24 cellular contexts compared by ENCODE assay signal in genomic region chr1:84540759-84541158, GRCh38. TPM values are rescaled to one million over a fixed set of nuclear protein-coding genes. Genes with fewer than 3 reads are reported as not detected.
A peak's percentile ranks its signal among the peaks of the same experiment; 100 is the strongest.
DNase-seq lines count a peak whose midpoint lies in the region; ATAC-seq, FAIRE-seq and TF ChIP-seq lines count a peak whose summit lies in the region.
"Had no signal": no experiment of that assay in that cellular context is flagged by ENCODE, and none has a peak within 500 bp of the region (broad histone marks: within the 10 kb centered on the region; RNA-seq: fewer than 3 reads in every experiment).

No MANE protein-coding gene starts in this region.

- DNase-seq in GM12878 (ENCODE audit: low read depth, low spot score) = no peak
- peak; percentile 33 for DNase-seq in left kidney (ENCODE audit: low read depth, low spot score)
- no peak for DNase-seq in GM19239 (ENCODE audit: insufficient read length, low spot score)
- DNase-seq in SW480 (ENCODE audit: low spot score) = no peak
- no peak for DNase-seq in H4 (ENCODE audit: low spot score)
- DNase-seq: activated CD4-positive, alpha-beta T cell treated with anti-CD3 and anti-CD28 coated beads for 36 hours; activated effector memory CD4-positive, alpha-beta T cell treated with anti-CD3 and anti-CD28 coated beads, Interleukin-2, amount 50 U/mL, for 16 hours; activated T-cell treated with anti-CD3 and anti-CD28 coated beads for 4 hours; dorsolateral prefrontal cortex; head of caudate nucleus; KBM-7; NCI-H1417; NCI-H774; stimulated activated CD4-positive, alpha-beta T cell treated with anti-CD3 and anti-CD28 coated beads, Interleukin-15, amount 100 ng/mL, for 24 hours; stimulated activated naive B cell treated with anti-CD40 and anti-IgM and Interleukin-4, amounts not matched to agents 10 μg/mL and 1 μg/mL and 100 μg/mL, for 72 hours; T-helper 17 cell had no signal

- H3K4me3 ChIP-seq in GM12878 = no peak overlapping the region
- H3K4me3 ChIP-seq: dorsolateral prefrontal cortex had no signal

- H3K27ac ChIP-seq in KOPT-K1 (ENCODE audit: low read depth, low read length, poor library complexity, severe bottlenecking) (peak overlapping the region; percentile 33), GM12878 (ENCODE audit: control insufficient read depth, insufficient read depth) (no peak overlapping the region)
- H3K27ac ChIP-seq: dorsolateral prefrontal cortex, RWPE1 had no signal

- no peak for ATAC-seq in GM12878
- ATAC-seq in HG03521 (IDR thresholded peaks at IDR 0.05; ENCODE audit: unreplicated experiment) = no peak
- ATAC-seq: HCT116; stimulated activated naive B cell treated with anti-CD40 and anti-IgM and Interleukin-4, amounts not matched to agents 10 μg/mL and 1 μg/mL and 100 μg/mL, for 72 hours; T-helper 17 cell had no signal

- no peaks in the 10 kb centered on the region for H4K20me1 ChIP-seq in GM12878 (ENCODE audit: control insufficient read depth, insufficient read depth)

- no peak overlapping the region for H2AFZ ChIP-seq in GM12878 (ENCODE audit: control insufficient read depth, low read depth, low read length)

- CTCF ChIA-PET in GM12878 (lab: Yijun Ruan, JAX) = interaction anchor here (0.8 to 1.5 kb wide), 8 partner anchors 10 to 242 kb away, joined by 3 to 8 read pairs (median 3); no protein-coding TSS in a partner anchor

- in situ Hi-C loops in GM12878 (cut with MboI) = loop anchor here (5.0 kb wide), 1 partner anchor 98 kb away; no protein-coding TSS in a partner anchor

- BruUV-seq in GM12878 (replicated peaks; lab: Mats Ljungman, UMichigan) = TSS peak; percentile 32

- H3K4me1 ChIP-seq in GM12878 (ENCODE audit: control insufficient read depth, insufficient read depth, low read length) = no peaks in the 10 kb centered on the region

- no peak for TF ChIP-seq RAD21 in GM12878 (IDR thresholded peaks at IDR 0.05; ENCODE audit: insufficient read depth, low read depth, low read length)

- SMC1A ChIA-PET in GM12878 (lab: Charles Lee; ENCODE audit: uncharacterized antibody, unreplicated experiment) = interaction anchor here (0.9 to 1.6 kb wide), 5 partner anchors 10 to 106 kb away, joined by 3 to 6 read pairs (median 4); no protein-coding TSS in a partner anchor

- intact Hi-C loops in GM12878 (cut with micrococcal nuclease; ENCODE audit: unreplicated experiment) = loop anchor here (2.0 kb wide), 1 partner anchor 98 kb away; no protein-coding TSS in a partner anchor

- FAIRE-seq in GM12878 (lab: Jason Lieb, UNC) (no peak), GM19239 (lab: Jason Lieb, UNC) (no peak)
- FAIRE-seq: endothelial cell of umbilical vein, urothelium cell line had no signal

- no peaks in the 10 kb centered on the region for H3K79me2 ChIP-seq in GM12878 (ENCODE audit: control insufficient read depth, insufficient read depth, low read length)

- TF ChIP-seq POLR2A in GM12878 (IDR thresholded peaks at IDR 0.05; ENCODE audit: low read depth, low read length) = no peak

- TF ChIP-seq EP300 in GM12878 (IDR thresholded peaks at IDR 0.05; ENCODE audit: borderline replicate concordance in 1 of 2, control insufficient read depth in 1 of 2, low read depth in 2 of 2, low read length in 2 of 2) = no peak

- H3K9me3 ChIP-seq in KOPT-K1 (ENCODE audit: insufficient read depth, low read length, poor library complexity, severe bottlenecking) (no peaks in the 10 kb centered on the region), GM12878 (replicated peaks; ENCODE audit: control insufficient read depth, insufficient read depth, low read length) (no peaks in the 10 kb centered on the region)

- RAD21 ChIA-PET in GM12878 (lab: Charles Lee; ENCODE audit: unreplicated experiment) = no interaction called here

- H3K4me2 ChIP-seq in GM12878 (ENCODE audit: control insufficient read depth, insufficient read depth) = no peak overlapping the region

- POLR2A ChIA-PET in GM12878 (lab: Charles Lee) = interaction anchor here (1.0 kb wide), 1 partner anchor 35 kb away, joined by 3 read pairs; the partner anchor contains the start of gene SPATA1

- no peak overlapping the region for H3K9ac ChIP-seq in GM12878 (ENCODE audit: control insufficient read depth, insufficient read depth, low read length)

- H3K36me3 ChIP-seq in KOPT-K1 (ENCODE audit: insufficient read depth, low read length) (no peaks in the 10 kb centered on the region), GM12878 (ENCODE audit: control insufficient read depth in 2 of 2, insufficient read depth in 2 of 2, low read length in 1 of 2) (peaks cover 0 to 5% of the 10 kb centered on the region in 2 experiments; a peak in 2 of 4 replicates)

- WGBS in GM12878 (ENCODE audit: insufficient coverage, insufficient replicate concordance, low lambda C conversion rate, missing lambda C conversion rate) = 0% methylated on average over 1 of the region's 1 CpG

- H3K27me3 ChIP-seq in GM12878 (replicated peaks in 1 of 2; ENCODE audit: control insufficient read depth in 2 of 2, insufficient read depth in 2 of 2, low read length in 1 of 2) = no peaks in the 10 kb centered on the region
- H3K27me3 ChIP-seq: dorsolateral prefrontal cortex had no signal

- no peak for TF ChIP-seq CTCF in GM12878 (IDR thresholded peaks at IDR 0.05 in 2 of 3, conservative IDR thresholded peaks at IDR 0.05 in 1 of 3; ENCODE audit: control insufficient read depth in 2 of 3, extremely low read depth in 1 of 3, insufficient read depth in 1 of 3, low read depth in 3 of 3, low read length in 3 of 3)

TF ChIP-seq in GM12878, 131 proteins besides CTCF, POLR2A, EP300 and RAD21 (continues in another document):
- no peak for TF ChIP-seq ASH2L (IDR thresholded peaks at IDR 0.05; ENCODE audit: borderline replicate concordance, low read depth)
- TF ChIP-seq CHD2 (IDR thresholded peaks at IDR 0.05; ENCODE audit: borderline replicate concordance, low read depth, low read length) = no peak
- TF ChIP-seq SMAD5 (IDR thresholded peaks at IDR 0.05; ENCODE audit: low read depth) = no peak
- TF ChIP-seq JUNB (IDR thresholded peaks at IDR 0.05) = no peak
- TF ChIP-seq MEF2A (IDR thresholded peaks at IDR 0.05; ENCODE audit: insufficient read depth, low read depth, low read length) = no peak
- no peak for TF ChIP-seq SREBF2 (IDR thresholded peaks at IDR 0.05; ENCODE audit: low read length)

RNA-seq across cellular contexts. Expression of gene CTBS, which starts 33.5 kb away (rescaled TPM):
- 20.1 and 22.5 TPM in 2 replicates for total RNA-seq in GM12878 (2013; cell fraction: nucleolus; rRNA removed)
- 9.0 and 10.7 TPM in 2 replicates for total RNA-seq in GM12878 (2014; rRNA removed)
- total RNA-seq in GM12878 (2014; rRNA removed; fragmentation: Illumina TruSeq; extraction: Trizol) = 8.5 and 9.7 TPM in 2 replicates
- 12.9 and 14.7 TPM in 2 replicates for total RNA-seq in GM12878 (2021)
- polyA plus RNA-seq in GM12878 (2011; ENCODE audit: low read depth) = 5.1 TPM
- 17.6 and 23.7 TPM in 2 replicates for polyA plus RNA-seq in GM12878 (2011; rRNA removed)
- polyA plus RNA-seq in GM12878 (2011; cell fraction: cytosol; rRNA removed) = 6.2 and 7.5 TPM in 2 replicates
- polyA plus RNA-seq in GM12878 (2011; cell fraction: nucleus; rRNA removed) = 5.8 and 5.9 TPM in 2 replicates
- 9.2 and 13.6 TPM in 2 replicates for polyA plus RNA-seq in GM12878 (2012)
- 13.1 and 20.4 TPM in 2 replicates for polyA plus RNA-seq in GM12878 (2014; fragmentation: Illumina TruSeq; extraction: Trizol)
- 1 to 10 TPM; 4.3 to 9.7 TPM for polyA plus RNA-seq in GM12878 (2014; fragmentation: Nextera tagmentation; extraction: Ambion mirVana)
- polyA plus RNA-seq in GM12878 (2014; rRNA removed) = 8.5 and 11.7 TPM in 2 replicates
- 10 to 100 TPM; 20.2 to 21.2 TPM for polyA plus RNA-seq in GM12878 (2016; fragmentation: Nextera tagmentation; extraction: Ambion mirVana)
- polyA minus RNA-seq in GM12878 (2011; rRNA and poly(A)+ RNA removed) = 10.6 and 11.6 TPM in 2 replicates
- polyA minus RNA-seq in GM12878 (2011; cell fraction: cytosol; rRNA and poly(A)+ RNA removed) = 2.7 and 4.9 TPM in 2 replicates
- 10.6 and 18.2 TPM in 2 replicates for polyA minus RNA-seq in GM12878 (2011; cell fraction: nucleus; rRNA and poly(A)+ RNA removed)
- total RNA-seq in H4 (2014; rRNA removed; shearing (Covaris generic)) = 11.3 and 15.2 TPM in 2 replicates

RNA-seq across cellular contexts. Expression of gene GNG5, which starts 34.4 kb away (rescaled TPM):
- 2.3 and 4.5 TPM in 2 replicates for total RNA-seq in GM12878 (2013; cell fraction: nucleolus; rRNA removed)
- total RNA-seq in GM12878 (2014; rRNA removed) (54.7 and 69.8 TPM in 2 replicates), GM12878 (2014; rRNA removed; fragmentation: Illumina TruSeq; extraction: Trizol) (110 and 122 TPM in 2 replicates), GM12878 (2021) (144 and 149 TPM in 2 replicates)
- polyA plus RNA-seq in GM12878 (2011; ENCODE audit: low read depth) = 220 TPM
- polyA plus RNA-seq in GM12878 (2011; rRNA removed) (115 and 143 TPM in 2 replicates), GM12878 (2014; fragmentation: Illumina TruSeq; extraction: Trizol) (194 and 226 TPM in 2 replicates), GM12878 (2014; fragmentation: Nextera tagmentation; extraction: Ambion mirVana) (100 to 1,000 TPM; 296 to 323 TPM), GM12878 (2014; rRNA removed) (180 and 219 TPM in 2 replicates), GM12878 (2016; fragmentation: Nextera tagmentation; extraction: Ambion mirVana) (100 to 1,000 TPM; 609 to 613 TPM)
- 99.9 and 101 TPM in 2 replicates for polyA plus RNA-seq in GM12878 (2011; cell fraction: cytosol; rRNA removed)
- polyA plus RNA-seq in GM12878 (2011; cell fraction: nucleus; rRNA removed) = 73.9 and 117 TPM in 2 replicates
- 221 and 235 TPM in 2 replicates for polyA plus RNA-seq in GM12878 (2012)
- 19.9 and 23.1 TPM in 2 replicates for polyA minus RNA-seq in GM12878 (2011; rRNA and poly(A)+ RNA removed)
- 31.7 and 38.9 TPM in 2 replicates for polyA minus RNA-seq in GM12878 (2011; cell fraction: cytosol; rRNA and poly(A)+ RNA removed)
- polyA minus RNA-seq in GM12878 (2011; cell fraction: nucleus; rRNA and poly(A)+ RNA removed) = 11.3 and 12.0 TPM in 2 replicates
- 52.2 and 57.3 TPM in 2 replicates for total RNA-seq in H4 (2014; rRNA removed; shearing (Covaris generic))

RNA-seq across cellular contexts. Expression of gene SPATA1, which starts 34.6 kb away (rescaled TPM):
- total RNA-seq in GM12878 (2013; cell fraction: nucleolus; rRNA removed) = 5.7 and 7.5 TPM in 2 replicates
- total RNA-seq in GM12878 (2014; rRNA removed) = 1.9 and 2.8 TPM in 2 replicates
- 2.1 TPM in 2 replicates for total RNA-seq in GM12878 (2014; rRNA removed; fragmentation: Illumina TruSeq; extraction: Trizol)
- 2.2 and 2.4 TPM in 2 replicates for total RNA-seq in GM12878 (2021)
- polyA plus RNA-seq in GM12878 (2011; ENCODE audit: low read depth) = not detected
- polyA plus RNA-seq in GM12878 (2011; rRNA removed) = 2.2 and 2.6 TPM in 2 replicates
- polyA plus RNA-seq in GM12878 (2011; cell fraction: cytosol; rRNA removed) = 1.0 and 1.5 TPM in 2 replicates
- polyA plus RNA-seq in GM12878 (2011; cell fraction: nucleus; rRNA removed) = 1.7 TPM in 2 replicates
- 2.0 and 3.5 TPM in 2 replicates for polyA plus RNA-seq in GM12878 (2012)
- polyA plus RNA-seq in GM12878 (2014; fragmentation: Illumina TruSeq; extraction: Trizol) = 0.96 and 1.9 TPM in 2 replicates
- 1 to 10 TPM in 1 of 2 experiments, under 1 TPM in 1; 0.74 to 1.5 TPM for polyA plus RNA-seq in GM12878 (2014; fragmentation: Nextera tagmentation; extraction: Ambion mirVana)
- polyA plus RNA-seq in GM12878 (2014; rRNA removed) = 1.8 and 2.7 TPM in 2 replicates
- polyA plus RNA-seq in GM12878 (2016; fragmentation: Nextera tagmentation; extraction: Ambion mirVana) = 1 to 10 TPM; 1.4 to 2.4 TPM
- 0.67 and 2.0 TPM in 2 replicates for polyA minus RNA-seq in GM12878 (2011; rRNA and poly(A)+ RNA removed)
- not detected in 2 replicates for polyA minus RNA-seq in GM12878 (2011; cell fraction: cytosol; rRNA and poly(A)+ RNA removed)
- polyA minus RNA-seq in GM12878 (2011; cell fraction: nucleus; rRNA and poly(A)+ RNA removed) = 2.3 and 5.3 TPM in 2 replicates
- total RNA-seq in H4 (2014; rRNA removed; shearing (Covaris generic)) = 0.17 TPM in 1 of 2 replicates, not detected in the other
- total RNA-seq: G401, SK-MEL-5 had no signal
